8 cellular contexts compared by ENCODE assay signal in genomic region chr13:42041017-42041683, GRCh38. TPM values are rescaled to one million over a fixed set of nuclear protein-coding genes. Genes with fewer than 3 reads are reported as not detected.
DNase-seq lines count a peak whose midpoint lies in the region; ATAC-seq, FAIRE-seq and TF ChIP-seq lines count a peak whose summit lies in the region.

No MANE protein-coding gene starts in this region.

- H3K36me3 ChIP-seq in CD4-positive, alpha-beta memory T cell (ENCODE audit: insufficient read depth, low read length), result no peaks in the 10 kb centered on the region
- H3K36me3 ChIP-seq in Peyer's patch, result no peaks in the 10 kb centered on the region
- no peaks in the 10 kb centered on the region for H3K36me3 ChIP-seq in adrenal gland (replicated peaks in 1 of 2)

- TF ChIP-seq CTCF in Peyer's patch (IDR thresholded peaks at IDR 0.05) (no peak), adrenal gland (IDR thresholded peaks at IDR 0.05) (no peak)

- H3K9me3 Mint-ChIP-seq in CD4-positive, alpha-beta memory T cell, result peaks cover 0 to 4% (median 0%) of the 10 kb centered on the region in 8 donors

- peak overlapping the region in 5 of 7 donors; percentile 22 to 81 (median 59) for H3K27ac Mint-ChIP-seq in CD4-positive, alpha-beta memory T cell

- no peak overlapping the region for H3K27ac ChIP-seq in CD4-positive, alpha-beta memory T cell (ENCODE audit: low read depth, low read length)
- H3K27ac ChIP-seq in Peyer's patch, result peak overlapping the region; percentile 58 to 98 (median 92)
- H3K27ac ChIP-seq in adrenal gland, result peak overlapping the region in 3 of 5 donors; percentile 64 to 98 (median 96)

- CTCF ChIA-PET in CD4-positive, alpha-beta memory T cell (lab: Charles Lee; ENCODE audit: partially characterized antibody), result interaction anchor here (1.4 kb wide), 1 partner anchor 80 kb away, joined by 3 read pairs; the partner anchor contains the start of gene VWA8

- no peaks in the 10 kb centered on the region for H3K27me3 Mint-ChIP-seq in CD4-positive, alpha-beta memory T cell

- FAIRE-seq in GM19239 (lab: Jason Lieb, UNC), result peak; percentile 90

- peak overlapping the region; percentile 59 to 65 for H3K4me3 ChIP-seq in CD4-positive, alpha-beta memory T cell (ENCODE audit: low read length in 2 of 2)
- H3K4me3 ChIP-seq in Peyer's patch, result peak overlapping the region; percentile 68 to 93 (median 89)
- H3K4me3 ChIP-seq in adrenal gland, result peak overlapping the region in 2 of 4 donors; percentile 52 to 71

- 0% methylated on average over 5 to 58 of the region's 58 CpGs for WGBS in adrenal gland, 4 donors

- POLR2A ChIA-PET in CD4-positive, alpha-beta memory T cell (lab: Charles Lee; ENCODE audit: partially characterized antibody), result interaction anchor here (1.0 kb wide), 1 partner anchor 81 kb away, joined by 4 read pairs; no protein-coding TSS in a partner anchor

- DNase-seq in CD4-positive, alpha-beta memory T cell, result peak; percentile 18 to 45 (median 34)
- DNase-seq in GM19239 (ENCODE audit: insufficient read length, low spot score) (peak; percentile 30), Peyer's patch (peak; percentile 16 to 81 (median 64)), adrenal gland (peak; percentile 42 to 65 (median 46)), left ventricle myocardium superior (peak; percentile 72), posterior vena cava (ENCODE audit: low spot score) (peak; percentile 85), NK-92 (lab: John Stamatoyannopoulos, UW; ENCODE audit: unreplicated experiment) (no peak)

- H3K4me1 ChIP-seq in CD4-positive, alpha-beta memory T cell (ENCODE audit: insufficient read depth, low read length), result peaks cover 13% of the 10 kb centered on the region
- H3K4me1 ChIP-seq in Peyer's patch (peaks cover 0 to 8% (median 0%) of the 10 kb centered on the region in 4 donors), adrenal gland (replicated peaks in 1 of 2) (peaks cover 0 to 13% of the 10 kb centered on the region in 2 donors)

- peak overlapping the region; percentile 86 to 95 (median 88) for H3K4me3 Mint-ChIP-seq in CD4-positive, alpha-beta memory T cell

- H3K9me3 ChIP-seq in CD4-positive, alpha-beta memory T cell (ENCODE audit: control insufficient read depth in 1 of 2, low read length in 2 of 2), result no peaks in the 10 kb centered on the region
- H3K9me3 ChIP-seq in Peyer's patch (no peaks in the 10 kb centered on the region), adrenal gland (replicated peaks in 1 of 3) (no peaks in the 10 kb centered on the region)

- intact Hi-C loops in CD4-positive, alpha-beta memory T cell (cut with micrococcal nuclease), result loop anchor here (2.0 to 10.0 kb wide), 3 partner anchors 80 to 776 kb away; partner anchors contain the start of genes AKAP11, MTRF1 and VWA8
- intact Hi-C loops in adrenal gland (cut with DNase I), result loop anchor here in 1 of 2 donors (5.0 to 10.0 kb wide), 2 partner anchors 79 to 356 kb away; partner anchors contain the start of gene VWA8
- intact Hi-C loops in left ventricle myocardium superior (cut with micrococcal nuclease), result no loop called here
- intact Hi-C loops in posterior vena cava (cut with DNase I), result loop anchor here in 1 of 2 donors (10.0 kb wide), 1 partner anchor 64 kb away; no protein-coding TSS in a partner anchor

- no peaks in the 10 kb centered on the region for H3K27me3 ChIP-seq in CD4-positive, alpha-beta memory T cell (ENCODE audit: insufficient read depth, low read length)
- H3K27me3 ChIP-seq in Peyer's patch, result no peaks in the 10 kb centered on the region
- H3K27me3 ChIP-seq in adrenal gland, result no peaks in the 10 kb centered on the region

- peak; percentile 27 for ATAC-seq in HG03439 (IDR thresholded peaks at IDR 0.05; ENCODE audit: unreplicated experiment)
- peak; percentile 25 for ATAC-seq in left ventricle myocardium superior

- TF ChIP-seq POLR2A in Peyer's patch (IDR thresholded peaks at IDR 0.05), result no peak
- no peak for TF ChIP-seq POLR2A in adrenal gland (IDR thresholded peaks at IDR 0.05)

- H3K36me3 Mint-ChIP-seq in CD4-positive, alpha-beta memory T cell, result peaks cover 0 to 11% of the 10 kb centered on the region in 2 donors

- peaks cover 17 to 24% (median 19%) of the 10 kb centered on the region in 4 donors for H3K4me1 Mint-ChIP-seq in CD4-positive, alpha-beta memory T cell

RNA-seq across cellular contexts. Expression of gene DGKH, which starts 7.3 kb away (rescaled TPM):
- 10 to 100 TPM; 10.9 to 11.6 TPM for total RNA-seq in CD4-positive, alpha-beta memory T cell
- 1 to 10 TPM; 2.1 to 2.4 TPM for polyA plus RNA-seq in CD4-positive, alpha-beta memory T cell
- total RNA-seq in Peyer's patch (10 to 100 TPM in 3 of 4 donors, 1 to 10 TPM in 1; 9.5 to 30.5 (median 18.8) TPM), adrenal gland (1 to 10 TPM; 1.1 to 7.1 (median 4.7) TPM), left ventricle myocardium superior (5.2 TPM), posterior vena cava (10 to 100 TPM; 15.0 to 29.4 TPM)
- 1 to 10 TPM in 1 of 3 donors, under 1 TPM in 2; 0.81 to 1.2 (median 0.88) TPM for polyA plus RNA-seq in adrenal gland
